ENCODE assay signal across 2 cellular contexts in the genomic region with DNA sequence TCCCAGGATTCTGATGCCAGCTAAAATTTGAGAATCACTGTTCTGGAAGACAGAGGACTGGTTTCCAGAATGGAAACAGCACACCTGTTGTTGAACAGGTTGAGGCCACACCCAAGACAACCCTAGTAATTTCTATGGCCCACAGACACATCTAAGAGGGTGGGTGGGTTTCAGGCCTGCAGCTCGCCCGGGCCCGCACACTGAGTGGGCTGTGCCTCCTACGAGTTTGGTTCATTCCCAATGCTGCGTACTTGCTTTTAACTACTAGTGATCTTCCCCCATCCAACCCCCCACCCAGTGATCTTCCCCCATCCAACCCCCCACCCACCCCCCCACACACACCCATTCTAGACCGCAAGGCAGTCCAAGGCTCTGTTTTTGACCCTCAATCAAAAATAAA.
TF ChIP-seq lines count a peak whose summit lies in the region.

No MANE protein-coding gene starts in this region.

TF ChIP-seq in IMR-90, 13 proteins besides CTCF, POLR2A, EP300 and RAD21 (continued from another document):
- TF ChIP-seq FOS (IDR thresholded peaks at IDR 0.05; ENCODE audit: low read depth, low read length), result no peak
- no peak for TF ChIP-seq USF2 (IDR thresholded peaks at IDR 0.05; ENCODE audit: low read depth, low read length)
- no peak for TF ChIP-seq MAFK (IDR thresholded peaks at IDR 0.05; ENCODE audit: low read depth, low read length)
- no peak for TF ChIP-seq CHD1 (IDR thresholded peaks at IDR 0.05; ENCODE audit: low read depth, low read length)
- no peak for TF ChIP-seq CEBPB (IDR thresholded peaks at IDR 0.05; ENCODE audit: low read depth, low read length)
- no peak for TF ChIP-seq BHLHE40 (IDR thresholded peaks at IDR 0.05; ENCODE audit: low read depth, low read length)
- no peak for TF ChIP-seq ELK1 (IDR thresholded peaks at IDR 0.05; ENCODE audit: borderline replicate concordance, low read depth, low read length)
- TF ChIP-seq MAZ (IDR thresholded peaks at IDR 0.05; ENCODE audit: borderline replicate concordance, low read depth, low read length), result no peak

TF ChIP-seq in SK-N-SH treated with all-trans-retinoic acid at 6 μM for 48 hours, 23 proteins besides CTCF, POLR2A, EP300 and RAD21 (continued from another document):
- no peak for TF ChIP-seq ZNF70 (CRISPR knock-in tag; IDR thresholded peaks at IDR 0.05)
- TF ChIP-seq TCF4 (CRISPR knock-in tag; IDR thresholded peaks at IDR 0.05; ENCODE audit: borderline replicate concordance), result no peak
- no peak for TF ChIP-seq PATZ1 (CRISPR knock-in tag; IDR thresholded peaks at IDR 0.05; ENCODE audit: borderline replicate concordance)
- TF ChIP-seq GLIS3 (CRISPR knock-in tag; IDR thresholded peaks at IDR 0.05), result no peak
- no peak for TF ChIP-seq ZC3H10 (CRISPR knock-in tag; IDR thresholded peaks at IDR 0.05)
